ENCODE assay signal across 8 cellular contexts in genomic region chr17:20226814-20227482, GRCh38.
DNase-seq lines count a peak whose midpoint lies in the region; ATAC-seq, FAIRE-seq and TF ChIP-seq lines count a peak whose summit lies in the region.

No MANE protein-coding gene starts in this region.

- peak overlapping the region; percentile 76 for H3K27ac ChIP-seq in cingulate gyrus (ENCODE audit: low read depth, low read length)
- no peak overlapping the region for H3K27ac ChIP-seq in left lung

- no peaks in the 10 kb centered on the region for H3K27me3 ChIP-seq in left lung

- H3K4me1 Mint-ChIP-seq in activated CD4-positive, alpha-beta T cell treated with anti-CD3 and anti-CD28 coated beads, Interleukin-2, amount 10 ng/mL, durations not matched to agents 24 days and 14 days = peaks cover 17% of the 10 kb centered on the region

- DNase-seq in D721Med (ENCODE audit: insufficient read length, low spot score) (peak; percentile 50), NCI-H524 (lab: John Stamatoyannopoulos, UW) (peak; percentile 76 to 88), left lung (peak; percentile 83 to 87)
- peak; percentile 95 for DNase-seq in activated CD4-positive, alpha-beta T cell treated with anti-CD3 and anti-CD28 coated beads, Interleukin-2, amount 10 ng/mL, durations not matched to agents 24 days and 14 days
- DNase-seq in stimulated activated CD4-positive, alpha-beta T cell treated with anti-CD3 and anti-CD28 coated beads, Interleukin-4, amount 100 ng/mL, for 4 hours = peak; percentile 71 to 76

- H3K4me3 Mint-ChIP-seq in activated CD4-positive, alpha-beta T cell treated with anti-CD3 and anti-CD28 coated beads, Interleukin-2, amount 10 ng/mL, durations not matched to agents 24 days and 14 days = no peak overlapping the region

- no peak overlapping the region for H3K4me3 ChIP-seq in left lung

- TF ChIP-seq CTCF in D721Med (IDR thresholded peaks at IDR 0.05; ENCODE audit: insufficient read depth, missing control alignments) (peak; percentile 54), left lung (IDR thresholded peaks at IDR 0.05) (peak; percentile 64 to 79)

- H3K27ac Mint-ChIP-seq in activated CD4-positive, alpha-beta T cell treated with anti-CD3 and anti-CD28 coated beads, Interleukin-2, amount 10 ng/mL, durations not matched to agents 24 days and 14 days = no peak overlapping the region

- no peaks in the 10 kb centered on the region for H3K36me3 Mint-ChIP-seq in activated CD4-positive, alpha-beta T cell treated with anti-CD3 and anti-CD28 coated beads, Interleukin-2, amount 10 ng/mL, durations not matched to agents 24 days and 14 days (ENCODE audit: low read depth)

- peaks cover 0 to 6% of the 10 kb centered on the region in 2 donors for H3K36me3 ChIP-seq in left lung

- H3K4me1 ChIP-seq in left lung = no peaks in the 10 kb centered on the region

- H3K9me3 Mint-ChIP-seq in activated CD4-positive, alpha-beta T cell treated with anti-CD3 and anti-CD28 coated beads, Interleukin-2, amount 10 ng/mL, durations not matched to agents 24 days and 14 days = no peaks in the 10 kb centered on the region

- H3K9me3 ChIP-seq in left lung = no peaks in the 10 kb centered on the region

- intact Hi-C loops in activated CD4-positive, alpha-beta T cell treated with anti-CD3 and anti-CD28 coated beads, Interleukin-2, amount 10 ng/mL, durations not matched to agents 24 days and 14 days (cut with micrococcal nuclease) = loop anchor here (1.0 to 5.0 kb wide), 3 partner anchors 93 to 235 kb away; no protein-coding TSS in a partner anchor
- intact Hi-C loops in left lung (cut with DNase I) = loop anchor here in 1 of 2 donors (10.0 kb wide), 1 partner anchor 102 kb away; no protein-coding TSS in a partner anchor

- ATAC-seq in HG02759 (IDR thresholded peaks at IDR 0.05; ENCODE audit: unreplicated experiment) (peak; percentile 69), left lung (peak; percentile 100), HG03457 (IDR thresholded peaks at IDR 0.05; ENCODE audit: unreplicated experiment) (no peak)

- H3K27me3 Mint-ChIP-seq in activated CD4-positive, alpha-beta T cell treated with anti-CD3 and anti-CD28 coated beads, Interleukin-2, amount 10 ng/mL, durations not matched to agents 24 days and 14 days = peaks cover 4% of the 10 kb centered on the region

- FAIRE-seq in D721Med (lab: Jason Lieb, UNC) = no peak
